Comparison of ENCODE assay signal across 15 cellular contexts in genomic region chr13:98273824-98274786, GRCh38.
DNase-seq lines count a peak whose midpoint lies in the region; ATAC-seq and TF ChIP-seq lines count a peak whose summit lies in the region.
"Had no signal": no experiment of that assay in that cellular context is flagged by ENCODE, and none has a peak within 500 bp of the region (broad histone marks: within the 10 kb centered on the region; RNA-seq: fewer than 3 reads in every experiment).

No MANE protein-coding gene starts in this region.

- H3K4me3 Mint-ChIP-seq in stimulated activated effector memory CD8-positive, alpha-beta T cell treated with anti-CD3 and anti-CD28 coated beads, Interleukin-12 subunit alpha, Interleukin-12 subunit beta, amount 100 ng/mL, for 72 hours = no peak overlapping the region
- H3K4me3 Mint-ChIP-seq: effector memory CD8-positive, alpha-beta T cell; IgD-negative memory B cell had no signal

- H3K9me3 Mint-ChIP-seq in stimulated activated effector memory CD8-positive, alpha-beta T cell treated with anti-CD3 and anti-CD28 coated beads, Interleukin-12 subunit alpha, Interleukin-12 subunit beta, amount 100 ng/mL, for 72 hours = no peaks in the 10 kb centered on the region
- H3K9me3 Mint-ChIP-seq: effector memory CD8-positive, alpha-beta T cell; IgD-negative memory B cell had no signal

- intact Hi-C loops in sciatic nerve (cut with DNase I) = no loop called here

- peaks cover 5% of the 10 kb centered on the region for H3K4me1 Mint-ChIP-seq in stimulated activated effector memory CD8-positive, alpha-beta T cell treated with anti-CD3 and anti-CD28 coated beads, Interleukin-12 subunit alpha, Interleukin-12 subunit beta, amount 100 ng/mL, for 72 hours

- TF ChIP-seq CTCF in VCaP (conservative IDR thresholded peaks at IDR 0.05) = no peak
- no peak for TF ChIP-seq CTCF in GM13976 (IDR thresholded peaks at IDR 0.05; ENCODE audit: borderline replicate concordance, control extremely low read depth, extremely low read depth, insufficient read depth, missing control alignments)

- no peak overlapping the region for H3K27ac Mint-ChIP-seq in stimulated activated effector memory CD8-positive, alpha-beta T cell treated with anti-CD3 and anti-CD28 coated beads, Interleukin-12 subunit alpha, Interleukin-12 subunit beta, amount 100 ng/mL, for 72 hours
- H3K27ac Mint-ChIP-seq: effector memory CD8-positive, alpha-beta T cell; IgD-negative memory B cell had no signal

- peak overlapping the region; percentile 25 for H3K27ac ChIP-seq in VCaP
- H3K27ac ChIP-seq: 22Rv1, thoracic aorta had no signal

- DNase-seq in DMS79 treated with DMSO at 0.1 percent for 48 hours (lab: John Stamatoyannopoulos, UW) (peak; percentile 59), DMS79 (lab: John Stamatoyannopoulos, UW) (no peak), iPS-NIHi11 (ENCODE audit: low spot score) (peak; percentile 38), sciatic nerve (ENCODE audit: low spot score) (no peak), GM13976 (ENCODE audit: low spot score) (no peak)
- no peak for DNase-seq in stimulated activated effector memory CD8-positive, alpha-beta T cell treated with anti-CD3 and anti-CD28 coated beads, Interleukin-12 subunit alpha, Interleukin-12 subunit beta, amount 100 ng/mL, for 72 hours (ENCODE audit: low spot score in 2 of 2)
- DNase-seq: activated CD8-positive, alpha-beta memory T cell treated with anti-CD3 and anti-CD28 coated beads, Interleukin-2, amount 50 U/mL, for 4 hours; effector memory CD8-positive, alpha-beta T cell; midbrain; NCI-H446 treated with DMSO at 0.1 percent for 48 hours had no signal

- no peaks in the 10 kb centered on the region for H3K36me3 Mint-ChIP-seq in stimulated activated effector memory CD8-positive, alpha-beta T cell treated with anti-CD3 and anti-CD28 coated beads, Interleukin-12 subunit alpha, Interleukin-12 subunit beta, amount 100 ng/mL, for 72 hours
- H3K36me3 Mint-ChIP-seq: IgD-negative memory B cell had no signal

- ATAC-seq in sciatic nerve (peak; percentile 57), GM19397 (IDR thresholded peaks at IDR 0.05; ENCODE audit: unreplicated experiment) (no peak)
- ATAC-seq in stimulated activated effector memory CD8-positive, alpha-beta T cell treated with anti-CD3 and anti-CD28 coated beads, Interleukin-12 subunit alpha, Interleukin-12 subunit beta, amount 100 ng/mL, for 72 hours = no peak
- ATAC-seq: effector memory CD8-positive, alpha-beta T cell had no signal

- in situ Hi-C loops in GM13976 (cut with MboI; ENCODE audit: low sequenced_read_pairs, unreplicated experiment) = no loop called here

Comparison
In these comparisons a context has a peak if more than half of its experiments do, and no peak if none do; other contexts are left out.
1. DNase-seq: peak in DMS79 treated with DMSO at 0.1 percent for 48 hours (single experiment) and iPS-NIHi11 (single experiment); none in DMS79 (single experiment), sciatic nerve (single experiment), GM13976 (single experiment) and stimulated activated effector memory CD8-positive, alpha-beta T cell treated with anti-CD3 and anti-CD28 coated beads, Interleukin-12 subunit alpha, Interleukin-12 subunit beta, amount 100 ng/mL, for 72 hours (0 of 2).